ENCODE assay signal across 1 cellular context in the genomic region with DNA sequence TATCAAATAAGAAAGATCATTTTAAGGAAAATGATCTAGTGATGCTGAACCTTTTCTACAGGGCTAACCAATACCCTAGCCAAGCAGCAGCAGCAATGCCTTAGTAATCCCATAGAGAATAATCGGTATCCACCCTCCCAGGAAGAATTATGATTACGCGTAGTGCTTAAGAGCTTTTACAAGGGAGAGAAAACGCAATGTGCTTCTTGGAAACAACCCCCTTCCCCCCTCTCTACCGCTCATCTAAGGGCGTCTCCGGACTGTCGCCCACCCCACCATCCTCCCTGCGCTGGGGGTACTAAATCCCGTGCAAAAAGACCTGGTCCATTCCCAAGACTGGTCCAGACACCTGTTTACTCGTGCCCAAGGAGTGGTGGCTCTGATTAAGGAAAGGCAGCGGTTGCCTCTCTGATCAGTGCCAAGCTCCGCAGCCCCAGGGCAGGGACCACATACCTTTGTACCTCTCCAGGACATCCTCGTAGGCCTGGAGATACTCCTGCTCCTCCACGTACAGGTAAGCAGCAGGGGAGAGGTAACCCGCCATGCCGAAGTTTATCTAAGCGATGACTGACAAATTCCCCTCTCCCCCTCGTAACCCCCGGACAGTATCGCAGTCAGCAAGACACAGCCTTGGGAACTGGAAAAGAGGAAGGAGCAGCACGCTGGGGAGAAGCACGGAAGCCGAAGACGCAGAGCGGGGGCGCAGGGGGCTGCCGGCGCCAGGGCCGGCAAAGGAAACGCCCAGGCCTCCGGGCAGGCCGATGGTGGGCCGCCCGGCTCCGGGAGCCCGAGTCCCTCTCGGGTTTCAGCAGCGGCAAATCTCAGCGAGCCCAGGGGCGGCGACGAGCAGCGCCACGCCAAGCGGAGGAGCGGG.
A peak's percentile ranks its signal among the peaks of the same experiment; 100 is the strongest.
TF ChIP-seq lines count a peak whose summit lies in the region.

No MANE protein-coding gene starts in this region.

TF ChIP-seq in HEK293, 187 proteins besides CTCF, POLR2A, EP300 and RAD21 (continued from another document and continues in another):
- TF ChIP-seq, protein P1, sequence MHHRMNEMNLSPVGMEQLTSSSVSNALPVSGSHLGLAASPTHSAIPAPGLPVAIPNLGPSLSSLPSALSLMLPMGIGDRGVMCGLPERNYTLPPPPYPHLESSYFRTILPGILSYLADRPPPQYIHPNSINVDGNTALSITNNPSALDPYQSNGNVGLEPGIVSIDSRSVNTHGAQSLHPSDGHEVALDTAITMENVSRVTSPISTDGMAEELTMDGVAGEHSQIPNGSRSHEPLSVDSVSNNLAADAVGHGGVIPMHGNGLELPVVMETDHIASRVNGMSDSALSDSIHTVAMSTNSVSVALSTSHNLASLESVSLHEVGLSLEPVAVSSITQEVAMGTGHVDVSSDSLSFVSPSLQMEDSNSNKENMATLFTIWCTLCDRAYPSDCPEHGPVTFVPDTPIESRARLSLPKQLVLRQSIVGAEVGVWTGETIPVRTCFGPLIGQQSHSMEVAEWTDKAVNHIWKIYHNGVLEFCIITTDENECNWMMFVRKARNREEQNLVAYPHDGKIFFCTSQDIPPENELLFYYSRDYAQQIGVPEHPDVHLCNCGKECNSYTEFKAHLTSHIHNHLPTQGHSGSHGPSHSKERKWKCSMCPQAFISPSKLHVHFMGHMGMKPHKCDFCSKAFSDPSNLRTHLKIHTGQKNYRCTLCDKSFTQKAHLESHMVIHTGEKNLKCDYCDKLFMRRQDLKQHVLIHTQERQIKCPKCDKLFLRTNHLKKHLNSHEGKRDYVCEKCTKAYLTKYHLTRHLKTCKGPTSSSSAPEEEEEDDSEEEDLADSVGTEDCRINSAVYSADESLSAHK (tag by site-specific recombination; IDR thresholded peaks at IDR 0.05) = no peak
- no peak for TF ChIP-seq ZNF26 (tag by site-specific recombination; IDR thresholded peaks at IDR 0.05)
- TF ChIP-seq SCRT2 (tag by site-specific recombination; IDR thresholded peaks at IDR 0.05) = peak; percentile 95
- TF ChIP-seq ZNF214 (tag by site-specific recombination; IDR thresholded peaks at IDR 0.05; ENCODE audit: borderline replicate concordance) = no peak
- TF ChIP-seq YY2 (tag by site-specific recombination; IDR thresholded peaks at IDR 0.05) = no peak
- TF ChIP-seq ZSCAN23 (tag by site-specific recombination; IDR thresholded peaks at IDR 0.05) = no peak
- TF ChIP-seq ZNF548 (tag by site-specific recombination; IDR thresholded peaks at IDR 0.05) = no peak
- TF ChIP-seq ZNF302 (tag by site-specific recombination; IDR thresholded peaks at IDR 0.05; ENCODE audit: low read depth) = no peak
- no peak for TF ChIP-seq ZNF248 (tag by site-specific recombination; IDR thresholded peaks at IDR 0.05)
- TF ChIP-seq, protein P2, sequence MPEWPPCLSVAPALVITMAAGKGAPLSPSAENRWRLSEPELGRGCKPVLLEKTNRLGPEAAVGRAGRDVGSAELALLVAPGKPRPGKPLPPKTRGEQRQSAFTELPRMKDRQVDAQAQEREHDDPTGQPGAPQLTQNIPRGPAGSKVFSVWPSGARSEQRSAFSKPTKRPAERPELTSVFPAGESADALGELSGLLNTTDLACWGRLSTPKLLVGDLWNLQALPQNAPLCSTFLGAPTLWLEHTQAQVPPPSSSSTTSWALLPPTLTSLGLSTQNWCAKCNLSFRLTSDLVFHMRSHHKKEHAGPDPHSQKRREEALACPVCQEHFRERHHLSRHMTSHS (tag by site-specific recombination; IDR thresholded peaks at IDR 0.05) = no peak
- TF ChIP-seq ZNF518A (tag by site-specific recombination; conservative IDR thresholded peaks at IDR 0.05; ENCODE audit: low read depth) = no peak
- no peak; the same call in 1 of the 2 replicates for TF ChIP-seq SP2 (tag by site-specific recombination; IDR thresholded peaks at IDR 0.05)
- no peak for TF ChIP-seq ZNF184 (tag by site-specific recombination; IDR thresholded peaks at IDR 0.05)
- no peak for TF ChIP-seq ZNF416 (tag by site-specific recombination; IDR thresholded peaks at IDR 0.05)
- TF ChIP-seq ZNF148 (tag by site-specific recombination; IDR thresholded peaks at IDR 0.05; ENCODE audit: borderline replicate concordance) = no peak
- TF ChIP-seq ZFP3 (tag by site-specific recombination; IDR thresholded peaks at IDR 0.05; ENCODE audit: low read depth) = no peak
- peak; percentile 51; the same call in 1 of the 2 replicates for TF ChIP-seq WT1 (tag by site-specific recombination; IDR thresholded peaks at IDR 0.05)
- TF ChIP-seq IKZF3 (tag by site-specific recombination; IDR thresholded peaks at IDR 0.05) = no peak
- TF ChIP-seq ZNF426 (tag by site-specific recombination; IDR thresholded peaks at IDR 0.05) = no peak
- TF ChIP-seq REPIN1 (tag by site-specific recombination; IDR thresholded peaks at IDR 0.05; ENCODE audit: low read depth) = no peak
- TF ChIP-seq ZBTB26 (tag by site-specific recombination; optimal IDR thresholded peaks at IDR 0.05) = peak; percentile 51
- TF ChIP-seq, protein P3, sequence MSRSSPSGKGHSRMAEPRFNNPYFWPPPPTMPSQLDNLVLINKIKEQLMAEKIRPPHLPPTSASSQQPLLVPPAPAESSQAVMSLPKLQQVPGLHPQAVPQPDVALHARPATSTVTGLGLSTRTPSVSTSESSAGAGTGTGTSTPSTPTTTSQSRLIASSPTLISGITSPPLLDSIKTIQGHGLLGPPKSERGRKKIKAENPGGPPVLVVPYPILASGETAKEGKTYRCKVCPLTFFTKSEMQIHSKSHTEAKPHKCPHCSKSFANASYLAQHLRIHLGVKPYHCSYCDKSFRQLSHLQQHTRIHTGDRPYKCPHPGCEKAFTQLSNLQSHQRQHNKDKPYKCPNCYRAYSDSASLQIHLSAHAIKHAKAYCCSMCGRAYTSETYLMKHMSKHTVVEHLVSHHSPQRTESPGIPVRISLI (tag by site-specific recombination; IDR thresholded peaks at IDR 0.05) = no peak
- TF ChIP-seq ZNF223 (tag by site-specific recombination; IDR thresholded peaks at IDR 0.05) = no peak; the same call in 1 of the 2 replicates
- TF ChIP-seq ZSCAN30 (tag by site-specific recombination; IDR thresholded peaks at IDR 0.05) = peak; percentile 39
- TF ChIP-seq, protein P4, sequence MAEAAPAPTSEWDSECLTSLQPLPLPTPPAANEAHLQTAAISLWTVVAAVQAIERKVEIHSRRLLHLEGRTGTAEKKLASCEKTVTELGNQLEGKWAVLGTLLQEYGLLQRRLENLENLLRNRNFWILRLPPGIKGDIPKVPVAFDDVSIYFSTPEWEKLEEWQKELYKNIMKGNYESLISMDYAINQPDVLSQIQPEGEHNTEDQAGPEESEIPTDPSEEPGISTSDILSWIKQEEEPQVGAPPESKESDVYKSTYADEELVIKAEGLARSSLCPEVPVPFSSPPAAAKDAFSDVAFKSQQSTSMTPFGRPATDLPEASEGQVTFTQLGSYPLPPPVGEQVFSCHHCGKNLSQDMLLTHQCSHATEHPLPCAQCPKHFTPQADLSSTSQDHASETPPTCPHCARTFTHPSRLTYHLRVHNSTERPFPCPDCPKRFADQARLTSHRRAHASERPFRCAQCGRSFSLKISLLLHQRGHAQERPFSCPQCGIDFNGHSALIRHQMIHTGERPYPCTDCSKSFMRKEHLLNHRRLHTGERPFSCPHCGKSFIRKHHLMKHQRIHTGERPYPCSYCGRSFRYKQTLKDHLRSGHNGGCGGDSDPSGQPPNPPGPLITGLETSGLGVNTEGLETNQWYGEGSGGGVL (tag by site-specific recombination; IDR thresholded peaks at IDR 0.05) = peak; percentile 36
- no peak for TF ChIP-seq ZNF561 (tag by site-specific recombination; IDR thresholded peaks at IDR 0.05; ENCODE audit: borderline replicate concordance)
- TF ChIP-seq ZNF701 (tag by site-specific recombination; IDR thresholded peaks at IDR 0.05) = no peak
- 0 out of 2 replicates have a peak, but pooled peaks have one; percentile 5 for TF ChIP-seq ZNF24 (tag by site-specific recombination; IDR thresholded peaks at IDR 0.05)
- peak; percentile 81; the same call in 1 of the 2 replicates for TF ChIP-seq ZNF2 (tag by site-specific recombination; IDR thresholded peaks at IDR 0.05)
- 0 out of 2 replicates have a peak, but pooled peaks have one; percentile 22 for TF ChIP-seq YY1 (tag by site-specific recombination; IDR thresholded peaks at IDR 0.05)
- peak; percentile 98 for TF ChIP-seq ZNF394 (tag by site-specific recombination; IDR thresholded peaks at IDR 0.05; ENCODE audit: borderline replicate concordance)
- TF ChIP-seq ZNF391 (tag by site-specific recombination; IDR thresholded peaks at IDR 0.05; ENCODE audit: borderline replicate concordance, low read depth) = peak; percentile 47; the same call in 1 of the 2 replicates
- peak; percentile 46; the same call in 1 of the 2 replicates for TF ChIP-seq ZBTB48 (tag by site-specific recombination; IDR thresholded peaks at IDR 0.05)
- no peak for TF ChIP-seq ZNF571 (tag by site-specific recombination; IDR thresholded peaks at IDR 0.05)
- TF ChIP-seq, protein P5, sequence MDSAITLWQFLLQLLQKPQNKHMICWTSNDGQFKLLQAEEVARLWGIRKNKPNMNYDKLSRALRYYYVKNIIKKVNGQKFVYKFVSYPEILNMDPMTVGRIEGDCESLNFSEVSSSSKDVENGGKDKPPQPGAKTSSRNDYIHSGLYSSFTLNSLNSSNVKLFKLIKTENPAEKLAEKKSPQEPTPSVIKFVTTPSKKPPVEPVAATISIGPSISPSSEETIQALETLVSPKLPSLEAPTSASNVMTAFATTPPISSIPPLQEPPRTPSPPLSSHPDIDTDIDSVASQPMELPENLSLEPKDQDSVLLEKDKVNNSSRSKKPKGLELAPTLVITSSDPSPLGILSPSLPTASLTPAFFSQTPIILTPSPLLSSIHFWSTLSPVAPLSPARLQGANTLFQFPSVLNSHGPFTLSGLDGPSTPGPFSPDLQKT (IDR thresholded peaks at IDR 0.05; ENCODE audit: borderline replicate concordance, low read depth, low read length) = no peak
- no peak for TF ChIP-seq ZNF202 (tag by site-specific recombination; IDR thresholded peaks at IDR 0.05; ENCODE audit: borderline replicate concordance)
